In the genomic region with DNA sequence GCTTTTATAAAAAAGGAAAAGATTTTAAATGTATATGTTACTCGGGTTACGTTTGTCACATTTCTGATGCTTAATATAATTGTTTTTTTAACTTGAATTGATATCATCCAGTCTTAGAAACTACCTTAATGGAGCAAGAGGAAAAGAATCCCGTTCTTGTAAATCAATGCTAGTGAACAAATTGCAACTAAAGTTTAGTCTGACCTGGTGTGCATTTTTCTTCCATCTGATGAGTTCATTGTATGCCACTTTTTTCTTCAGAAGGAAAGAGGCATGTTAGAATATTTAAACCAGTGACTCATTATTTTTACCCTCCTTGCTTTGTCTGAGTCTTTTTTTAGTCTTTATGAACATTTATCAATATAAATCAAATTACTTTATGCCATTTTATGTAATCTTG, we compare ENCODE assay signal across 9 cellular contexts. TPM values are rescaled to one million over a fixed set of nuclear protein-coding genes. Genes with fewer than 3 reads are reported as not detected.
DNase-seq lines count a peak whose midpoint lies in the region; ATAC-seq and TF ChIP-seq lines count a peak whose summit lies in the region.
"Had no signal": no experiment of that assay in that cellular context is flagged by ENCODE, and none has a peak within 500 bp of the region (broad histone marks: within the 10 kb centered on the region; RNA-seq: fewer than 3 reads in every experiment).

No MANE protein-coding gene starts in this region.

- H3K4me1 Mint-ChIP-seq in GM23338, result peaks cover 28% of the 10 kb centered on the region; the same call in 2 of the 3 replicates

- H3K36me3 ChIP-seq in GM23338 (ENCODE audit: insufficient read depth) (peaks cover under 1% of the 10 kb centered on the region; the same call in 1 of the 2 replicates), SU-DHL-6 (ENCODE audit: low read length) (0 out of 2 replicates have a peak, but pooled peaks cover 10% of the 10 kb centered on the region), sigmoid colon (no peaks in the 10 kb centered on the region)
- H3K36me3 ChIP-seq: adrenal gland had no signal

- H3K9me2 ChIP-seq in GM23338 (ENCODE audit: insufficient read depth), result no peaks in the 10 kb centered on the region
- H3K9me2 ChIP-seq in SU-DHL-6 (replicated peaks; ENCODE audit: insufficient read depth, low read length), result no peaks in the 10 kb centered on the region

- no peak overlapping the region for H2AFZ ChIP-seq in GM23338
- H2AFZ ChIP-seq in SU-DHL-6 (ENCODE audit: low read depth, low read length, severe bottlenecking), result no peak overlapping the region

- H3K27ac ChIP-seq in GM23338 (ENCODE audit: low read depth) (no peak overlapping the region), SU-DHL-6 (ENCODE audit: low read depth, low read length) (peak overlapping the region; percentile 45), sigmoid colon (peak overlapping the region; percentile 79 to 84 (median 82))

- TF ChIP-seq EP300 in sigmoid colon (IDR thresholded peaks at IDR 0.05), result no peak

- peak overlapping the region; percentile 55 for H3K4me3 ChIP-seq in GM23338
- H3K4me3 ChIP-seq in SU-DHL-6 (ENCODE audit: insufficient read depth, low read length, poor library complexity, severe bottlenecking), result peak overlapping the region; percentile 80
- peak overlapping the region; percentile 65 for H3K4me3 ChIP-seq in fibroblast of pulmonary artery (replicated peaks; ENCODE audit: low read depth, low read length)
- H3K4me3 ChIP-seq in sigmoid colon, result peak overlapping the region; percentile 53 to 63 (median 60)

- peaks cover 4% of the 10 kb centered on the region; the same call in 2 of the 3 replicates for H3K36me3 Mint-ChIP-seq in GM23338 (ENCODE audit: low read depth)

- no peaks in the 10 kb centered on the region for H3K27me3 Mint-ChIP-seq in GM23338 (ENCODE audit: insufficient read depth, low read depth, poor library complexity)

- H3K9me3 Mint-ChIP-seq in GM23338, result no peaks in the 10 kb centered on the region

- no peak overlapping the region for H3K27ac Mint-ChIP-seq in GM23338

- 3 to 23% methylated on average over 3 of the region's 3 CpGs for WGBS in sigmoid colon, 2 donors

- H3K4me2 ChIP-seq in GM23338 (peak overlapping the region; percentile 70), SU-DHL-6 (ENCODE audit: low read depth, low read length, poor library complexity, severe bottlenecking) (peak overlapping the region; percentile 99)

- H3K79me2 ChIP-seq in GM23338 (replicated peaks; ENCODE audit: insufficient read depth) (peaks cover 69% of the 10 kb centered on the region), SU-DHL-6 (ENCODE audit: insufficient read depth, low read length) (peaks cover 31% of the 10 kb centered on the region)

- H4K20me1 ChIP-seq in GM23338 (replicated peaks; ENCODE audit: insufficient read depth) (no peaks in the 10 kb centered on the region; the same call in 1 of the 2 replicates), SU-DHL-6 (ENCODE audit: low read depth, low read length) (no peaks in the 10 kb centered on the region)

- TF ChIP-seq CTCF in GM23338 (conservative IDR thresholded peaks at IDR 0.05; ENCODE audit: low read depth in 2 of 2), result no peak
- TF ChIP-seq CTCF in SU-DHL-6 (IDR thresholded peaks at IDR 0.05; ENCODE audit: insufficient read depth, low read length, poor library complexity, severe bottlenecking), result no peak
- TF ChIP-seq CTCF in fibroblast of pulmonary artery (IDR thresholded peaks at IDR 0.05; ENCODE audit: low read length, missing control alignments), result no peak
- TF ChIP-seq CTCF in sigmoid colon (IDR thresholded peaks at IDR 0.05), result no peak

- no peak for TF ChIP-seq POLR2A in sigmoid colon (IDR thresholded peaks at IDR 0.05)

- H3K27me3 ChIP-seq in GM23338 (ENCODE audit: insufficient read depth) (no peaks in the 10 kb centered on the region), SU-DHL-6 (ENCODE audit: low read length) (no peaks in the 10 kb centered on the region), sigmoid colon (no peaks in the 10 kb centered on the region)
- H3K27me3 ChIP-seq: adrenal gland had no signal

- no peak for ATAC-seq in GM23338
- no peak for ATAC-seq in GM21381 (IDR thresholded peaks at IDR 0.05; ENCODE audit: unreplicated experiment)

- H3K4me1 ChIP-seq in GM23338 (ENCODE audit: insufficient read depth) (peaks cover 38% of the 10 kb centered on the region), sigmoid colon (peaks cover 0 to 30% (median 20%) of the 10 kb centered on the region in 4 donors)

- peak overlapping the region; percentile 65 for H3K9ac ChIP-seq in SU-DHL-6 (ENCODE audit: low read length)

- intact Hi-C loops in sigmoid colon (cut with DNase I), result loop anchor here (5.0 kb wide), 2 partner anchors 125 to 235 kb away; partner anchors contain the start of gene TASOR2

- H3F3A ChIP-seq in GM23338 (replicated peaks; ENCODE audit: low read depth), result no peaks in the 10 kb centered on the region
- peaks cover 21% of the 10 kb centered on the region; the same call in 1 of the 2 replicates for H3F3A ChIP-seq in SU-DHL-6 (ENCODE audit: insufficient read depth)

- H3K4me3 Mint-ChIP-seq in GM23338, result peak overlapping the region; percentile 84

- H3K9me3 ChIP-seq in SU-DHL-6 (ENCODE audit: insufficient read depth, low read length) (no peaks in the 10 kb centered on the region), sigmoid colon (no peaks in the 10 kb centered on the region)
- H3K9me3 ChIP-seq: adrenal gland had no signal

- DNase-seq in GM23338 (ENCODE audit: low spot score) (no peak), fibroblast of pulmonary artery (ENCODE audit: low read depth) (no peak), sigmoid colon (no peak), HuH-7.5 (ENCODE audit: low spot score) (no peak)
- no peak for DNase-seq in activated effector memory CD4-positive, alpha-beta T cell treated with anti-CD3 and anti-CD28 coated beads, Interleukin-2, amount 50 U/mL, for 16 hours
- DNase-seq in stimulated activated CD4-positive, alpha-beta T cell treated with anti-CD3 and anti-CD28 coated beads, Interleukin-2, amount 100 ng/mL, for 48 hours, result no peak

TF ChIP-seq in GM23338, 12 proteins besides CTCF, POLR2A, EP300 and RAD21 (continues in another document):
- no peak for TF ChIP-seq JUNB (IDR thresholded peaks at IDR 0.05; ENCODE audit: unreplicated experiment)
- TF ChIP-seq POLR2AphosphoS5 (IDR thresholded peaks at IDR 0.05; ENCODE audit: low read depth), result no peak
- TF ChIP-seq EZH2 (IDR thresholded peaks at IDR 0.05; ENCODE audit: low read depth, unreplicated experiment), result no peak
- TF ChIP-seq, protein P1, sequence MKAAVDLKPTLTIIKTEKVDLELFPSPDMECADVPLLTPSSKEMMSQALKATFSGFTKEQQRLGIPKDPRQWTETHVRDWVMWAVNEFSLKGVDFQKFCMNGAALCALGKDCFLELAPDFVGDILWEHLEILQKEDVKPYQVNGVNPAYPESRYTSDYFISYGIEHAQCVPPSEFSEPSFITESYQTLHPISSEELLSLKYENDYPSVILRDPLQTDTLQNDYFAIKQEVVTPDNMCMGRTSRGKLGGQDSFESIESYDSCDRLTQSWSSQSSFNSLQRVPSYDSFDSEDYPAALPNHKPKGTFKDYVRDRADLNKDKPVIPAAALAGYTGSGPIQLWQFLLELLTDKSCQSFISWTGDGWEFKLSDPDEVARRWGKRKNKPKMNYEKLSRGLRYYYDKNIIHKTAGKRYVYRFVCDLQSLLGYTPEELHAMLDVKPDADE (IDR thresholded peaks at IDR 0.05), result no peak

RNA-seq across cellular contexts. Expression of gene NET1, which starts 34.7 kb away (rescaled TPM):
- total RNA-seq in GM23338 (2014; rRNA removed; shearing (Covaris generic)), result 93.9 and 98.3 TPM in 2 replicates
- 39.8 and 47.9 TPM in 2 replicates for polyA plus RNA-seq in GM23338 (2016; fragmentation: Nextera tagmentation; extraction: Ambion mirVana)
- 100 to 1,000 TPM; 108 to 209 (median 167) TPM for total RNA-seq in sigmoid colon
- polyA plus RNA-seq in sigmoid colon, result 100 to 1,000 TPM in 2 of 3 donors, 10 to 100 TPM in 1; 75.3 to 333 (median 245) TPM

RNA-seq across cellular contexts. Expression of gene TUBAL3, which starts 42.4 kb away (rescaled TPM):
- not detected in 2 replicates for total RNA-seq in GM23338 (2014; rRNA removed; shearing (Covaris generic))
- polyA plus RNA-seq in GM23338 (2016; fragmentation: Nextera tagmentation; extraction: Ambion mirVana), result not detected in 2 replicates
- not detected for total RNA-seq in sigmoid colon
- 10 to 100 TPM; 15.3 to 52.2 (median 40.8) TPM for polyA plus RNA-seq in sigmoid colon
- total RNA-seq: adrenal gland had no signal
- polyA plus RNA-seq: adrenal gland had no signal

RNA-seq across cellular contexts. Expression of gene CALML5, which starts 52.3 kb away (rescaled TPM):
- 0.27 TPM in 1 of 2 replicates, not detected in the other for total RNA-seq in GM23338 (2014; rRNA removed; shearing (Covaris generic))
- 0.26 and 0.40 TPM in 2 replicates for polyA plus RNA-seq in GM23338 (2016; fragmentation: Nextera tagmentation; extraction: Ambion mirVana)
- not detected for total RNA-seq in sigmoid colon
- polyA plus RNA-seq in sigmoid colon, result not detected
- total RNA-seq: adrenal gland had no signal
- polyA plus RNA-seq: adrenal gland had no signal
